ENCODE assay signal across 10 cellular contexts in the genomic region with DNA sequence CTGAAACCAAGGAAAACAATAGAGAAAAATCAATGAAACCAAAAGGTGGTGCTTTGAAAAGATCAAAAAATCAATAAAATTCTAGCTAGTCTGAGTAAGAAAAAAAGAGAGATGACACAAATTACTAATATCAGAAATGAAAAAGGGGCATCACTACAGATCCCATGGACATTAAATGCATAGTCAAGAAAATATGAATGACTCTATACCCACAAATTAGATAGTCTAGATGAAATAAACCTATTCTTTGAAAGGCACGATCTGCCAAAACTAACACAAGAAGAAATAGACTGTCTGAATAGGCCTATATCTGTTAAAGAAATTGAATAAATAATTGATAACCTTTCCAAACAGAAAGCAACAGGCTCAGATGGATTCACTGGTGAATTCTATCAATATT. TPM values are rescaled to one million over a fixed set of nuclear protein-coding genes. Genes with fewer than 3 reads are reported as not detected.
"Had no signal": no experiment of that assay in that cellular context is flagged by ENCODE, and none has a peak within 500 bp of the region (broad histone marks: within the 10 kb centered on the region; RNA-seq: fewer than 3 reads in every experiment).

No MANE protein-coding gene starts in this region.

- H3K4me2 ChIP-seq: GM23338 had no signal

- DNase-seq: H9, HCEC 1CT, HFFc6, KBM-7 had no signal

- H2AFZ ChIP-seq: GM23338 had no signal

- H3K4me3 ChIP-seq: GM23338 had no signal

- FAIRE-seq: H1, H54, HTR-8/SVneo had no signal

- ATAC-seq: GM23338 had no signal

RNA-seq across cellular contexts. Expression of gene DSG3, which starts 15.2 kb away (rescaled TPM):
- total RNA-seq: HFFc6, HT-29 had no signal

RNA-seq across cellular contexts. Expression of gene DSG4, which starts 55.7 kb away (rescaled TPM):
- total RNA-seq: GM23338, H1, H9, HFFc6 had no signal
- polyA plus RNA-seq: GM23338, H1, IgD-negative memory B cell had no signal
